ENCODE assay signal across 9 cellular contexts in the genomic region with DNA sequence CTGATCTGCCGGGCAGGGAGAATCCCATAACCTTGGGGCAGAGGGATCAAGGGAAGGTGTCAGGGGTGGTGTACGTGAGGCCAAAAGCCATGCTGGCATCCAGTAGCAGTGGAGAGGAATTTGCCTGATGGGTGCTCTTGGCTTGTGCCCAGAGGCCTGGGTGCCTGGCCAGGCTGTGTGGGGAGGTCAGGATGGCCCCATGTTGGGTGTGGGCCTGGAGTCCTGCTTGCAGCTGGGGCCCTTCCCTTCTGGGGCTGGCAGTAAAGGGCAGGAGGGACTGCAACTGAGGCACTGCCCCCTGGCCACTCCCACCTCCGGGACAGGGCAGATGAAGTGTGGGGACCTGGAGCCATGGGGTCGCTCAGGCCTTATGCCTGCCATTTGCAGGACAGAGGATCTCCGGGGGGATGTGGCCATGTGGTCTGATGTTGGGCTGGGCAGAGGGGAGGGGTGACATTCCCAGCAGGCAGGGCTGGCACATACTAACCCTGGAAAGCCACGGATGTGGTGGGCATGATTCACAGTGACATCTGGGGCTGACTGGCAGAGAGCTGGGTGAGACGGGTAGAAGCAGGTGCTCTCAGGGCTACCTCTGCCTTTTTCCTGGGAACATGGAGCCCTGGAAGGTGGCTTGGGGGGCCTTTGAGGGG. TPM values are rescaled to one million over a fixed set of nuclear protein-coding genes. Genes with fewer than 3 reads are reported as not detected.
DNase-seq lines count a peak whose midpoint lies in the region; ATAC-seq, FAIRE-seq and TF ChIP-seq lines count a peak whose summit lies in the region.
"Had no signal": no experiment of that assay in that cellular context is flagged by ENCODE, and none has a peak within 500 bp of the region (broad histone marks: within the 10 kb centered on the region; RNA-seq: fewer than 3 reads in every experiment).

No MANE protein-coding gene starts in this region.

- peaks cover 0 to 26% (median 0%) of the 10 kb centered on the region in 45 donors for H3K27me3 ChIP-seq in dorsolateral prefrontal cortex

- TF ChIP-seq CTCF in dorsolateral prefrontal cortex (IDR thresholded peaks at IDR 0.05 in 54 of 56, conservative IDR thresholded peaks at IDR 0.05 in 2 of 56; ENCODE audit: low read depth in 1 of 56, partially characterized antibody in 56 of 56): no peak
- no peak for TF ChIP-seq CTCF in GM13976 (IDR thresholded peaks at IDR 0.05; ENCODE audit: borderline replicate concordance, control extremely low read depth, extremely low read depth, insufficient read depth, missing control alignments)

- CTCF ChIA-PET in T-cell (lab: Charles Lee): interaction anchor here (1.1 to 1.5 kb wide), 6 partner anchors 10 to 92 kb away, joined by 3 to 13 read pairs (median 6); a partner anchor contains a TSS

- H3K4me3 ChIP-seq in dorsolateral prefrontal cortex: peak overlapping the region in 13 of 59 donors; percentile 3 to 74 (median 15)
- peak overlapping the region in 6 of 7 experiments; percentile 19 to 64 (median 54) for H3K4me3 ChIP-seq in skin epidermis

- peaks cover 2% of the 10 kb centered on the region for H3K36me3 Mint-ChIP-seq in T-cell

- no peaks in the 10 kb centered on the region for H3K27me3 Mint-ChIP-seq in T-cell

- TF ChIP-seq POLR2A in GM12892 (IDR thresholded peaks at IDR 0.05; ENCODE audit: low read depth, low read length): peak; percentile 58; the same call in 1 of the 2 replicates

- intact Hi-C loops in dorsolateral prefrontal cortex (cut with DNase I): no loop called here

- peak overlapping the region; percentile 95 to 100 (median 99) for H3K4me3 Mint-ChIP-seq in T-cell

- H3K9me3 Mint-ChIP-seq in T-cell: no peaks in the 10 kb centered on the region

- FAIRE-seq in GM12892 (lab: Jason Lieb, UNC): peak; percentile 70

- peak; percentile 10 for DNase-seq in GM12892 (ENCODE audit: insufficient read length)
- DNase-seq in T-cell: peak in 10 of 34 experiments; percentile 29 to 68 (median 38)
- no peak for DNase-seq in dorsolateral prefrontal cortex
- no peak for DNase-seq in SIG-M5 treated with dmso at 0.1 percent for 504 hours (lab: John Stamatoyannopoulos, UW; ENCODE audit: unreplicated experiment)
- DNase-seq in GM13976 (ENCODE audit: low spot score): no peak
- DNase-seq: WERI-Rb-1 had no signal

- H3K27ac Mint-ChIP-seq in T-cell: peak overlapping the region; percentile 99

- H3K4me1 Mint-ChIP-seq in T-cell: peaks cover 63 to 81% (median 72%) of the 10 kb centered on the region in 3 donors

- peak overlapping the region in 38 of 59 donors; percentile 23 to 86 (median 54) for H3K27ac ChIP-seq in dorsolateral prefrontal cortex
- H3K27ac ChIP-seq in skin epidermis: peak overlapping the region; percentile 32 to 98 (median 87)
- H3K27ac ChIP-seq: WERI-Rb-1 had no signal

- in situ Hi-C loops in GM13976 (cut with MboI; ENCODE audit: low sequenced_read_pairs, unreplicated experiment): no loop called here

- ATAC-seq in T-cell (replicated peaks in 1 of 4) (peak in 2 of 4 experiments; percentile 16 to 17), GM21723 (IDR thresholded peaks at IDR 0.05; ENCODE audit: unreplicated experiment) (no peak), GM18867 (IDR thresholded peaks at IDR 0.05; ENCODE audit: unreplicated experiment) (no peak)

- POLR2A ChIA-PET in T-cell (lab: Charles Lee): interaction anchor here (0.5 to 1.6 kb wide), 4 partner anchors 9 to 87 kb away, joined by 5 to 8 read pairs (median 6); no protein-coding TSS in a partner anchor

RNA-seq across cellular contexts. Expression of a gene that starts 3.5 kb away (rescaled TPM):
- polyA plus RNA-seq in GM12892 (2012; ENCODE audit: missing spikeins): 54.8 TPM
- 100 to 1,000 TPM; 362 to 473 (median 457) TPM for total RNA-seq in T-cell
- total RNA-seq in dorsolateral prefrontal cortex: 10 to 100 TPM; 19.3 to 53.5 (median 36.5) TPM

RNA-seq across cellular contexts. Expression of a gene that starts 36.7 kb away (rescaled TPM):
- polyA plus RNA-seq in GM12892 (2012; ENCODE audit: missing spikeins): 0.74 TPM
- total RNA-seq in T-cell (under 1 TPM in 4 of 5 donors, not detected in 1; 0.37 to 0.55 (median 0.42) TPM), dorsolateral prefrontal cortex (under 1 TPM in 9 of 120 experiments, not detected in 111; 0.26 to 0.63 (median 0.35) TPM)

Comparison
In these comparisons a context has a peak if more than half of its experiments do, and no peak if none do; other contexts are left out.
1. RNA of a gene that starts 3.5 kb away (total RNA-seq): 362 to 473 TPM in T-cell; 19.3 to 53.5 TPM in dorsolateral prefrontal cortex; every median in the first group is over 4 times any median in the second.